ENCODE assay signal across 7 cellular contexts in genomic region chr1:179867493-179868330, GRCh38. TPM values are rescaled to one million over a fixed set of nuclear protein-coding genes. Genes with fewer than 3 reads are reported as not detected.
A peak's percentile ranks its signal among the peaks of the same experiment; 100 is the strongest.
DNase-seq lines count a peak whose midpoint lies in the region; ATAC-seq and TF ChIP-seq lines count a peak whose summit lies in the region.

No MANE protein-coding gene starts in this region.

- H3K27me3 Mint-ChIP-seq in activated CD4-positive, alpha-beta T cell treated with anti-CD3 and anti-CD28 coated beads, Interleukin-2, amount 10 ng/mL, durations not matched to agents 24 days and 14 days, result no peaks in the 10 kb centered on the region
- H3K27me3 Mint-ChIP-seq in natural killer cell (ENCODE audit: low read depth in 2 of 2), result no peaks in the 10 kb centered on the region

- intact Hi-C loops in activated CD4-positive, alpha-beta T cell treated with anti-CD3 and anti-CD28 coated beads, Interleukin-2, amount 10 ng/mL, durations not matched to agents 24 days and 14 days (cut with micrococcal nuclease), result loop anchor here (1.0 kb wide), 1 partner anchor 312 kb away; no protein-coding TSS in a partner anchor
- intact Hi-C loops in natural killer cell (cut with micrococcal nuclease), result loop anchor here (1.0 to 10.0 kb wide), 3 partner anchors 157 to 615 kb away; no protein-coding TSS in a partner anchor

- no peak overlapping the region for H3K4me3 ChIP-seq in HFF-Myc (replicated peaks; ENCODE audit: low read depth, low read length)

- H3K27ac Mint-ChIP-seq in activated CD4-positive, alpha-beta T cell treated with anti-CD3 and anti-CD28 coated beads, Interleukin-2, amount 10 ng/mL, durations not matched to agents 24 days and 14 days, result no peak overlapping the region
- H3K27ac Mint-ChIP-seq in natural killer cell, result peak overlapping the region in 1 of 2 donors; percentile 52

- H3K36me3 Mint-ChIP-seq in activated CD4-positive, alpha-beta T cell treated with anti-CD3 and anti-CD28 coated beads, Interleukin-2, amount 10 ng/mL, durations not matched to agents 24 days and 14 days (ENCODE audit: low read depth), result peaks cover 43% of the 10 kb centered on the region
- peaks cover 12% of the 10 kb centered on the region for H3K36me3 Mint-ChIP-seq in natural killer cell

- TF ChIP-seq CTCF in HFF-Myc (IDR thresholded peaks at IDR 0.05; ENCODE audit: low read depth, low read length, missing control alignments) (peak; percentile 87), natural killer cell (IDR thresholded peaks at IDR 0.05) (peak; percentile 79)

- peak; percentile 67 for DNase-seq in GM03348 (ENCODE audit: low spot score)
- no peak for DNase-seq in HFF-Myc (ENCODE audit: extremely low read depth, low read depth)
- DNase-seq in NCI-H2171 treated with DMSO at 0.1 percent for 48 hours (lab: John Stamatoyannopoulos, UW), result peak; percentile 49
- peak; percentile 82 for DNase-seq in activated CD4-positive, alpha-beta T cell treated with anti-CD3 and anti-CD28 coated beads, Interleukin-2, amount 10 ng/mL, durations not matched to agents 24 days and 14 days
- peak; percentile 49 for DNase-seq in epidermal melanocyte (ENCODE audit: insufficient read length, low spot score)
- peak; percentile 35 for DNase-seq in natural killer cell

- H3K4me3 Mint-ChIP-seq in activated CD4-positive, alpha-beta T cell treated with anti-CD3 and anti-CD28 coated beads, Interleukin-2, amount 10 ng/mL, durations not matched to agents 24 days and 14 days, result no peak overlapping the region
- no peak overlapping the region for H3K4me3 Mint-ChIP-seq in natural killer cell

- ATAC-seq in natural killer cell (peak in 2 of 3 donors; percentile 77 to 89), HG02840 (IDR thresholded peaks at IDR 0.05; ENCODE audit: low FRiP score, unreplicated experiment) (no peak)

- H3K4me1 Mint-ChIP-seq in activated CD4-positive, alpha-beta T cell treated with anti-CD3 and anti-CD28 coated beads, Interleukin-2, amount 10 ng/mL, durations not matched to agents 24 days and 14 days, result peaks cover 11% of the 10 kb centered on the region
- H3K4me1 Mint-ChIP-seq in natural killer cell, result peaks cover 16 to 24% of the 10 kb centered on the region in 2 donors

- no peaks in the 10 kb centered on the region for H3K9me3 Mint-ChIP-seq in activated CD4-positive, alpha-beta T cell treated with anti-CD3 and anti-CD28 coated beads, Interleukin-2, amount 10 ng/mL, durations not matched to agents 24 days and 14 days
- no peaks in the 10 kb centered on the region for H3K9me3 Mint-ChIP-seq in natural killer cell

RNA-seq across cellular contexts. Expression of gene TOR1AIP2, which starts 9.9 kb away (rescaled TPM):
- 57.0 and 57.5 TPM in 2 replicates for total RNA-seq in activated CD4-positive, alpha-beta T cell treated with anti-CD3 and anti-CD28 coated beads, Interleukin-2, amount 10 ng/mL, durations not matched to agents 24 days and 14 days
- 10 to 100 TPM; 68.6 to 74.2 (median 71.7) TPM for total RNA-seq in natural killer cell

RNA-seq across cellular contexts. Expression of gene TOR1AIP1, which starts 14.4 kb away (rescaled TPM):
- total RNA-seq in activated CD4-positive, alpha-beta T cell treated with anti-CD3 and anti-CD28 coated beads, Interleukin-2, amount 10 ng/mL, durations not matched to agents 24 days and 14 days, result 69.2 and 77.2 TPM in 2 replicates
- total RNA-seq in natural killer cell, result 10 to 100 TPM; 55.6 to 63.9 (median 59.5) TPM
